13 cellular contexts compared by ENCODE assay signal in the genomic region with DNA sequence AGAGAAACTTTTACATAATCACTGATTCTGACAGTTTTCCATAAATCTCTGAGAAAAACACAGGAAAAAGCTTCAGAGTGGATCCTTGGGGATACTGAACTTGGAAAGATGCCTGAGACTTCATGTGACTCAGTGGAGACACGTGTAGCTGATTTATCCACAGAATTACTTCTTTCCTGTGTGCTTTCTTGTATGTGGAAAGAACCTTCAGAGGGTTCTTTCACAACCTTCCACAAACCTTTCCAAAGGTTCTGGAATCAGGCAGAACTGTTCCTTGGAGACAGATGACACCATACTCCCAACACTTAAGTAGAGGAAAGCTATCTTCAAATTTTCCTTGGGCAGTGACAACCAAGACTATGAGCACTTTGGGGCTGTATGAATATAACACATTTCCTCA.
A peak's percentile ranks its signal among the peaks of the same experiment; 100 is the strongest.
DNase-seq lines count a peak whose midpoint lies in the region; ATAC-seq, FAIRE-seq and TF ChIP-seq lines count a peak whose summit lies in the region.
"Had no signal": no experiment of that assay in that cellular context is flagged by ENCODE, and none has a peak within 500 bp of the region (broad histone marks: within the 10 kb centered on the region; RNA-seq: fewer than 3 reads in every experiment).

No MANE protein-coding gene starts in this region.

- no peak overlapping the region for H3K4me2 ChIP-seq in endothelial cell of umbilical vein (ENCODE audit: insufficient read depth, low read length)

- no peaks in the 10 kb centered on the region for H3K36me3 Mint-ChIP-seq in stimulated activated effector memory CD8-positive, alpha-beta T cell treated with anti-CD3 and anti-CD28 coated beads, Interleukin-12 subunit alpha, Interleukin-12 subunit beta, amount 100 ng/mL, for 72 hours

- no peaks in the 10 kb centered on the region for H4K20me1 ChIP-seq in endothelial cell of umbilical vein (replicated peaks; ENCODE audit: control insufficient read depth, extremely low read depth, insufficient read depth, low read length)

- H3K9me3 Mint-ChIP-seq in stimulated activated effector memory CD8-positive, alpha-beta T cell treated with anti-CD3 and anti-CD28 coated beads, Interleukin-12 subunit alpha, Interleukin-12 subunit beta, amount 100 ng/mL, for 72 hours: no peaks in the 10 kb centered on the region

- no peak overlapping the region for H3K4me3 ChIP-seq in endothelial cell of umbilical vein (replicated peaks in 1 of 3; ENCODE audit: insufficient read depth in 1 of 3, low read depth in 1 of 3, low read length in 3 of 3)
- no peak overlapping the region for H3K4me3 ChIP-seq in left lung
- no peak overlapping the region for H3K4me3 ChIP-seq in vagina

- no peak for TF ChIP-seq CTCF in endothelial cell of umbilical vein (IDR thresholded peaks at IDR 0.05; ENCODE audit: extremely low read depth in 1 of 2, insufficient read depth in 1 of 2, low read depth in 1 of 2, low read length in 2 of 2)
- TF ChIP-seq CTCF in left lung (IDR thresholded peaks at IDR 0.05): no peak
- TF ChIP-seq CTCF in vagina (IDR thresholded peaks at IDR 0.05): no peak

- intact Hi-C loops in endothelial cell of umbilical vein (cut with micrococcal nuclease) (no loop called here), left lung (cut with DNase I) (no loop called here), vagina (cut with DNase I) (loop anchor here (5.0 kb wide), 1 partner anchor 207 kb away; a partner anchor contains a TSS)

- H3K27me3 ChIP-seq in endothelial cell of umbilical vein (ENCODE audit: control insufficient read depth in 2 of 2, insufficient read depth in 2 of 2, low read length in 2 of 2) (no peaks in the 10 kb centered on the region), left lung (no peaks in the 10 kb centered on the region), vagina (no peaks in the 10 kb centered on the region)
- H3K27me3 ChIP-seq: foreskin keratinocyte had no signal

- H3K36me3 ChIP-seq in endothelial cell of umbilical vein (ENCODE audit: control insufficient read depth in 2 of 2, extremely low read depth in 1 of 2, insufficient read depth in 2 of 2, low read length in 2 of 2) (no peaks in the 10 kb centered on the region), left lung (no peaks in the 10 kb centered on the region), vagina (no peaks in the 10 kb centered on the region)

- no peaks in the 10 kb centered on the region for H3K4me1 ChIP-seq in endothelial cell of umbilical vein (ENCODE audit: control insufficient read depth, extremely low read depth, insufficient read depth, low read length)
- H3K4me1 ChIP-seq in left lung: no peaks in the 10 kb centered on the region
- peaks cover 26% of the 10 kb centered on the region for H3K4me1 ChIP-seq in vagina
- H3K4me1 ChIP-seq: foreskin keratinocyte had no signal

- no peak overlapping the region for H3K27ac Mint-ChIP-seq in stimulated activated effector memory CD8-positive, alpha-beta T cell treated with anti-CD3 and anti-CD28 coated beads, Interleukin-12 subunit alpha, Interleukin-12 subunit beta, amount 100 ng/mL, for 72 hours
- H3K27ac Mint-ChIP-seq: activated B cell treated with CpG ODN at 0.5 μM for 24 hours had no signal

- no peak overlapping the region for H3K4me3 Mint-ChIP-seq in stimulated activated effector memory CD8-positive, alpha-beta T cell treated with anti-CD3 and anti-CD28 coated beads, Interleukin-12 subunit alpha, Interleukin-12 subunit beta, amount 100 ng/mL, for 72 hours
- H3K4me3 Mint-ChIP-seq: activated B cell treated with CpG ODN at 0.5 μM for 24 hours; activated T-cell treated with anti-CD3 and anti-CD28 coated beads, Interleukin-2, amount 50 U/mL, for 4 hours had no signal

- POLR2A ChIA-PET in endothelial cell of umbilical vein (lab: Charles Lee): no interaction called here

- peaks cover 3% of the 10 kb centered on the region for H3K9me3 ChIP-seq in endothelial cell of umbilical vein (replicated peaks; ENCODE audit: control insufficient read depth, insufficient read depth, low read length)
- H3K9me3 ChIP-seq in left lung: peaks cover 0 to 23% of the 10 kb centered on the region in 2 donors
- no peaks in the 10 kb centered on the region for H3K9me3 ChIP-seq in vagina

- H3K9ac ChIP-seq in endothelial cell of umbilical vein (replicated peaks; ENCODE audit: extremely low read depth, insufficient read depth, low read length): no peak overlapping the region

- ATAC-seq in left lung (peak; percentile 30), HG03521 (IDR thresholded peaks at IDR 0.05; ENCODE audit: unreplicated experiment) (no peak), GM21717 (IDR thresholded peaks at IDR 0.05; ENCODE audit: unreplicated experiment) (no peak)
- ATAC-seq in stimulated activated effector memory CD8-positive, alpha-beta T cell treated with anti-CD3 and anti-CD28 coated beads, Interleukin-12 subunit alpha, Interleukin-12 subunit beta, amount 100 ng/mL, for 72 hours: no peak
- ATAC-seq: activated T-cell treated with anti-CD3 and anti-CD28 coated beads, Interleukin-2, amount 50 U/mL, for 4 hours; foreskin keratinocyte had no signal

- FAIRE-seq in endothelial cell of umbilical vein (lab: Jason Lieb, UNC): peak; percentile 62

- H3K79me2 ChIP-seq in endothelial cell of umbilical vein (ENCODE audit: control insufficient read depth, insufficient read depth, low read length): no peaks in the 10 kb centered on the region

- no peaks in the 10 kb centered on the region for H3K4me1 Mint-ChIP-seq in stimulated activated effector memory CD8-positive, alpha-beta T cell treated with anti-CD3 and anti-CD28 coated beads, Interleukin-12 subunit alpha, Interleukin-12 subunit beta, amount 100 ng/mL, for 72 hours
- H3K4me1 Mint-ChIP-seq: activated B cell treated with CpG ODN at 0.5 μM for 24 hours had no signal

- dilution Hi-C loops in endothelial cell of umbilical vein (cut with MboI; ENCODE audit: extremely low pct_ligation_motif_present, low sequenced_read_pairs): no loop called here

- CTCF ChIA-PET in endothelial cell of umbilical vein (lab: Charles Lee): interaction anchor here (0.7 to 2.0 kb wide), 5 partner anchors 8 to 144 kb away, joined by 3 to 5 read pairs (median 3); no protein-coding TSS in a partner anchor

- no peak for TF ChIP-seq POLR2A in endothelial cell of umbilical vein (IDR thresholded peaks at IDR 0.05; ENCODE audit: low read depth, low read length)
- no peak for TF ChIP-seq POLR2A in vagina (IDR thresholded peaks at IDR 0.05)

- H3K27ac ChIP-seq in endothelial cell of umbilical vein (ENCODE audit: insufficient read depth, low read depth, low read length) (no peak overlapping the region), left lung (peak overlapping the region in 1 of 2 donors; percentile 0), vagina (peak overlapping the region; percentile 50)
- H3K27ac ChIP-seq: foreskin keratinocyte had no signal

- DNase-seq in M059J (ENCODE audit: low read depth) (peak; percentile 49), endothelial cell of umbilical vein (ENCODE audit: low read depth, low spot score) (peak; percentile 78), left lung (no peak), vagina (ENCODE audit: extremely low spot score in 2 of 2) (no peak)
- no peak for DNase-seq in stimulated activated effector memory CD8-positive, alpha-beta T cell treated with anti-CD3 and anti-CD28 coated beads, Interleukin-12 subunit alpha, Interleukin-12 subunit beta, amount 100 ng/mL, for 72 hours (ENCODE audit: low spot score in 2 of 2)
- DNase-seq: activated B cell treated with CpG ODN at 0.5 μM for 24 hours; activated T-cell treated with anti-CD3 and anti-CD28 coated beads, Interleukin-2, amount 50 U/mL, for 4 hours; DMS79; NCI-H1048; stimulated activated CD4-positive, alpha-beta T cell treated with anti-CD3 and anti-CD28 coated beads, Interleukin-4, amount 100 ng/mL, for 4 hours had no signal

- BruUV-seq in endothelial cell of umbilical vein (replicated peaks; lab: Mats Ljungman, UMichigan): no TSS peak

- peak overlapping the region; percentile 41 for H2AFZ ChIP-seq in endothelial cell of umbilical vein (ENCODE audit: low read depth, low read length)

- H3K9me1 ChIP-seq in endothelial cell of umbilical vein (replicated peaks; ENCODE audit: control insufficient read depth, extremely low read depth, insufficient read depth, low read length): no peaks in the 10 kb centered on the region

TF ChIP-seq in endothelial cell of umbilical vein, 7 proteins besides CTCF, POLR2A, EP300 and RAD21:
- TF ChIP-seq POLR2AphosphoS5 (IDR thresholded peaks at IDR 0.05; ENCODE audit: insufficient read depth, low read depth, low read length) (no peak), EZH2 (IDR thresholded peaks at IDR 0.05; ENCODE audit: borderline replicate concordance, low read depth, low read length, severe bottlenecking) (no peak), JUN (IDR thresholded peaks at IDR 0.05; ENCODE audit: borderline replicate concordance, insufficient read depth, insufficient read length, low read depth) (no peak), GATA2 (IDR thresholded peaks at IDR 0.05; ENCODE audit: insufficient read depth, insufficient read length, low read depth, low read length) (no peak)
- TF ChIP-seq, protein P1, sequence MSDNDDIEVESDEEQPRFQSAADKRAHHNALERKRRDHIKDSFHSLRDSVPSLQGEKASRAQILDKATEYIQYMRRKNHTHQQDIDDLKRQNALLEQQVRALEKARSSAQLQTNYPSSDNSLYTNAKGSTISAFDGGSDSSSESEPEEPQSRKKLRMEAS (IDR thresholded peaks at IDR 0.05; ENCODE audit: insufficient read depth, insufficient read length): no peak

Comparison
In these comparisons a context has a peak if more than half of its experiments do, and no peak if none do; other contexts are left out.
1. DNase-seq: peak in M059J (single experiment) and endothelial cell of umbilical vein (single experiment); none in left lung (0 of 2), vagina (0 of 2) and stimulated activated effector memory CD8-positive, alpha-beta T cell treated with anti-CD3 and anti-CD28 coated beads, Interleukin-12 subunit alpha, Interleukin-12 subunit beta, amount 100 ng/mL, for 72 hours (0 of 2).